Comparison of ENCODE assay signal across 9 cellular contexts in the genomic region with DNA sequence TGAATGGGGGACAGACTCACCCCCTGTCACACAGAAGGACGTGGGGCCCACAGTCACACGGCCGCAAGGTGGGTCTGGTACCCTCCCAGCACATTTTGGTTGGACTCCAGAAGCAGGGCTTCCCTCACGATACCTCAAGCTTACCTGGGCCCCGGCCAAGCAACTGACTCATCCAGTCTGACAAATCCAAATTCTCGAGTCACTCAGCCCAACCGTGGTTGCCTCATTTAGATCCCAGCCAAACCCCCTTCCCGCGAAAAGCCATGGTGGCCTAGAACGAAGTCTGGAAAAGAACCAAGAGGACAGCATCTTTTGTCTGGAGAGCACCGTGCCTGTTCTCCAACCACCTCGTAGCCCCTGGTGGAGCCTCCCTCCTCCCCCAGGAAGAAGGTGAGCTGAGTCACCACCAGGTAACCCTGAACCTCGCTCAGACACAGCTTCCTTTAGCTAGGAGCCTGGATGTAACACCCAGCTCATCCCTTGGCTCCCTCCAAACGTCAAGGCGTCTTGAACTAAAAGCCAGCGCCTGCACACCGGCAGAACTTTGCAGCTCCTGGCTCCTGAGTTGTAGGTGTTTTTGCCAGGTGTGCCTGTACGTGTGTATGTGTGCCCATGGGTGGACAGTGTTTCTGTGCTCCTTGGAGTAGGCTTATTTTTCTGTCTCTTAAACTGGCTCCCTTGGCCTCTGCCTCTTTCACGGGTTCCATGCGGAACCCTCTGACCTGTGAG.
DNase-seq lines count a peak whose midpoint lies in the region; ATAC-seq, FAIRE-seq and TF ChIP-seq lines count a peak whose summit lies in the region.
"Had no signal": no experiment of that assay in that cellular context is flagged by ENCODE, and none has a peak within 500 bp of the region (broad histone marks: within the 10 kb centered on the region; RNA-seq: fewer than 3 reads in every experiment).

No MANE protein-coding gene starts in this region.

- POLR2A ChIA-PET in Panc1 (lab: Charles Lee) = no interaction called here

- H3K36me3 ChIP-seq in Panc1 (ENCODE audit: control insufficient read depth, insufficient read depth, low read length) = no peaks in the 10 kb centered on the region
- no peaks in the 10 kb centered on the region for H3K36me3 ChIP-seq in endodermal cell (ENCODE audit: control insufficient read depth, insufficient read depth, low read length)
- no peaks in the 10 kb centered on the region for H3K36me3 ChIP-seq in pancreas

- H3K36me3 Mint-ChIP-seq in endodermal cell (ENCODE audit: low read depth) = peaks cover 17% of the 10 kb centered on the region

- FAIRE-seq in pancreas (lab: Jason Lieb, UNC) = no peak

- no peak overlapping the region for H3K4me3 Mint-ChIP-seq in endodermal cell

- CTCF ChIA-PET in Panc1 (lab: Charles Lee) = no interaction called here

- BruUV-seq in Panc1 (replicated peaks; lab: Mats Ljungman, UMichigan) = no TSS peak

- peak; percentile 54; the same call in 1 of the 2 replicates for ATAC-seq in Panc1
- peak; percentile 24 to 38 (median 32) for ATAC-seq in pancreas
- ATAC-seq in HG02678 (IDR thresholded peaks at IDR 0.05; ENCODE audit: unreplicated experiment) = no peak

- H3K9ac ChIP-seq in endodermal cell (ENCODE audit: extremely low read depth, low read length, poor library complexity, severe bottlenecking) = no peak overlapping the region

- H3K9me3 Mint-ChIP-seq in endodermal cell = peaks cover 8% of the 10 kb centered on the region

- no peaks in the 10 kb centered on the region for H3K27me3 ChIP-seq in Panc1 (ENCODE audit: control insufficient read depth, insufficient read depth, low read length)
- no peaks in the 10 kb centered on the region for H3K27me3 ChIP-seq in endodermal cell (ENCODE audit: control insufficient read depth, insufficient read depth, low read length, poor library complexity, severe bottlenecking)
- H3K27me3 ChIP-seq in pancreas = no peaks in the 10 kb centered on the region

- H3K27me3 Mint-ChIP-seq in endodermal cell (ENCODE audit: insufficient read depth) = no peaks in the 10 kb centered on the region

- no peaks in the 10 kb centered on the region for H3K4me1 Mint-ChIP-seq in endodermal cell

- in situ Hi-C loops in Panc1 (cut with HindIII; ENCODE audit: low pct_unique_long_range_greater_than_20kb, low sequenced_read_pairs) = no loop called here

- H3K27ac ChIP-seq in Panc1 (ENCODE audit: low read length) = peak overlapping the region; percentile 59
- H3K27ac ChIP-seq in endodermal cell (ENCODE audit: low read depth, low read length) = no peak overlapping the region
- H3K27ac ChIP-seq in pancreas = no peak overlapping the region

- H3K9me3 ChIP-seq in Panc1 (ENCODE audit: control insufficient read depth, insufficient read depth, low read depth, low read length) (no peaks in the 10 kb centered on the region), endodermal cell (ENCODE audit: control insufficient read depth, low read length) (peaks cover 12% of the 10 kb centered on the region), pancreas (no peaks in the 10 kb centered on the region)

- H3K4me3 ChIP-seq in Panc1 (ENCODE audit: low read depth in 2 of 2, low read length in 2 of 2) (no peak overlapping the region), endodermal cell (ENCODE audit: low read length) (no peak overlapping the region), pancreas (no peak overlapping the region)

- H3K27ac Mint-ChIP-seq in endodermal cell = peak overlapping the region; percentile 72

- peaks cover 35% of the 10 kb centered on the region for H3K4me1 ChIP-seq in Panc1 (ENCODE audit: control insufficient read depth, insufficient read depth, low read length)
- no peaks in the 10 kb centered on the region for H3K4me1 ChIP-seq in endodermal cell (ENCODE audit: control insufficient read depth, insufficient read depth, low read length)
- H3K4me1 ChIP-seq in pancreas = peaks cover 0 to 9% (median 7%) of the 10 kb centered on the region in 3 donors

- intact Hi-C loops in Panc1 (cut with micrococcal nuclease; ENCODE audit: unreplicated experiment) = no loop called here
- intact Hi-C loops in pancreas (cut with DNase I) = no loop called here

- 88% methylated on average over 13 to 20 of the region's 20 CpGs for WGBS in endodermal cell (ENCODE audit: insufficient coverage in 1 of 2, insufficient read length in 1 of 2), 2 experiments
- WGBS in pancreas, 2 donors = 75 to 80% methylated on average over 20 of the region's 20 CpGs

- DNase-seq in EH (ENCODE audit: low read depth) = peak; percentile 79
- DNase-seq in Panc1 (ENCODE audit: low read depth, low spot score) = peak; percentile 36
- no peak for DNase-seq in endodermal cell
- peak in 3 of 6 donors; percentile 50 to 61 (median 58) for DNase-seq in pancreas
- no peak for DNase-seq in middle frontal gyrus (ENCODE audit: extremely low spot score, low spot score)
- DNase-seq in mesenteric fat pad (ENCODE audit: low spot score) = no peak
- DNase-seq in GM19238 (ENCODE audit: insufficient read length, low spot score) = no peak
- DNase-seq: NCI-H526 treated with DMSO at 0.1 percent for 48 hours had no signal

- TF ChIP-seq CTCF in Panc1 (IDR thresholded peaks at IDR 0.05) = no peak
- TF ChIP-seq CTCF in endodermal cell (conservative IDR thresholded peaks at IDR 0.05) = no peak
- TF ChIP-seq CTCF in pancreas (IDR thresholded peaks at IDR 0.05) = no peak

Comparison
In these comparisons a context has a peak if more than half of its experiments do, and no peak if none do; other contexts are left out.
1. DNase-seq: peak in EH (single experiment) and Panc1 (single experiment); none in endodermal cell (single experiment), middle frontal gyrus (single experiment), mesenteric fat pad (single experiment) and GM19238 (single experiment).